Comparison of ENCODE assay signal across 11 cellular contexts in genomic region chr17:36657390-36657762, GRCh38. TPM values are rescaled to one million over a fixed set of nuclear protein-coding genes. Genes with fewer than 3 reads are reported as not detected.
DNase-seq lines count a peak whose midpoint lies in the region; ATAC-seq, FAIRE-seq and TF ChIP-seq lines count a peak whose summit lies in the region.
"Had no signal": no experiment of that assay in that cellular context is flagged by ENCODE, and none has a peak within 500 bp of the region (broad histone marks: within the 10 kb centered on the region; RNA-seq: fewer than 3 reads in every experiment).

No MANE protein-coding gene starts in this region.

- H3K4me1 Mint-ChIP-seq in endodermal cell (peaks cover 25% of the 10 kb centered on the region), natural killer cell (peaks cover 0 to 5% of the 10 kb centered on the region in 2 donors)

- H3K9me3 Mint-ChIP-seq in endodermal cell (no peaks in the 10 kb centered on the region), natural killer cell (no peaks in the 10 kb centered on the region)

- in situ Hi-C loops in HepG2 (cut with HindIII; ENCODE audit: extremely low pct_ligation_motif_present, low pct_unique_long_range_greater_than_20kb) = no loop called here

- TF ChIP-seq RAD21 in HepG2 (CRISPR knock-in tag; IDR thresholded peaks at IDR 0.05) = no peak

- intact Hi-C loops in HepG2 (cut with micrococcal nuclease; ENCODE audit: unreplicated experiment) (no loop called here), right lobe of liver (cut with DNase I) (no loop called here), natural killer cell (cut with micrococcal nuclease) (no loop called here)

- H3K36me3 ChIP-seq in HepG2 (replicated peaks in 1 of 2; ENCODE audit: control insufficient read depth in 1 of 2, insufficient read depth in 2 of 2, low read length in 2 of 2) (no peaks in the 10 kb centered on the region), right lobe of liver (no peaks in the 10 kb centered on the region), endodermal cell (ENCODE audit: control insufficient read depth, insufficient read depth, low read length) (no peaks in the 10 kb centered on the region), urinary bladder (ENCODE audit: insufficient read depth) (no peaks in the 10 kb centered on the region)

- peak overlapping the region; percentile 79 for H3K4me2 ChIP-seq in HepG2 (ENCODE audit: low read depth, low read length)

- DNase-seq in HepG2 (ENCODE audit: low spot score) (no peak), right lobe of liver (no peak), endodermal cell (no peak), natural killer cell (no peak), RCC 7860 (ENCODE audit: low spot score) (no peak)
- DNase-seq: NCI-H1436 treated with DMSO at 0.1 percent for 48 hours had no signal

- no peak for TF ChIP-seq POLR2A in HepG2 (IDR thresholded peaks at IDR 0.05; ENCODE audit: insufficient read depth in 1 of 2, low read depth in 2 of 2, low read length in 2 of 2)
- no peak for TF ChIP-seq POLR2A in right lobe of liver (IDR thresholded peaks at IDR 0.05)

- H3K4me1 ChIP-seq in HepG2 (ENCODE audit: insufficient read depth, low read length) (peaks cover 11% of the 10 kb centered on the region; the same call in 1 of the 2 replicates), right lobe of liver (no peaks in the 10 kb centered on the region), endodermal cell (ENCODE audit: control insufficient read depth, insufficient read depth, low read length) (no peaks in the 10 kb centered on the region), urinary bladder (ENCODE audit: insufficient read depth) (no peaks in the 10 kb centered on the region)

- H3K27me3 Mint-ChIP-seq in endodermal cell (ENCODE audit: insufficient read depth) (peaks cover 19% of the 10 kb centered on the region), natural killer cell (ENCODE audit: low read depth in 2 of 2) (peaks cover 35 to 42% of the 10 kb centered on the region in 2 donors)

- H3K4me3 Mint-ChIP-seq in endodermal cell = peak overlapping the region; percentile 69
- H3K4me3 Mint-ChIP-seq in natural killer cell = peak overlapping the region; percentile 72

- H3K27ac Mint-ChIP-seq in endodermal cell = peak overlapping the region; percentile 82
- no peak overlapping the region for H3K27ac Mint-ChIP-seq in natural killer cell
- H3K27ac Mint-ChIP-seq: CD4-positive, CD25-positive, alpha-beta regulatory T cell had no signal

- TF ChIP-seq CTCF in HepG2 (CRISPR knock-in tag; IDR thresholded peaks at IDR 0.05) (no peak), right lobe of liver (IDR thresholded peaks at IDR 0.05) (no peak), endodermal cell (conservative IDR thresholded peaks at IDR 0.05) (no peak), natural killer cell (IDR thresholded peaks at IDR 0.05) (no peak)

- H3K9me3 ChIP-seq in HepG2 (ENCODE audit: low read length) (no peaks in the 10 kb centered on the region), right lobe of liver (no peaks in the 10 kb centered on the region), endodermal cell (ENCODE audit: control insufficient read depth, low read length) (no peaks in the 10 kb centered on the region)

- ATAC-seq in HepG2 = peak; percentile 51
- no peak for ATAC-seq in right lobe of liver
- ATAC-seq in natural killer cell = no peak
- ATAC-seq in HG03342 (IDR thresholded peaks at IDR 0.05; ENCODE audit: unreplicated experiment) = no peak
- ATAC-seq in HG03196 (IDR thresholded peaks at IDR 0.05; ENCODE audit: unreplicated experiment) = no peak

- no peak for TF ChIP-seq EP300 in HepG2 (IDR thresholded peaks at IDR 0.05; ENCODE audit: low read depth in 2 of 2, low read length in 2 of 2)
- TF ChIP-seq EP300 in HepG2 (CRISPR knock-in tag; IDR thresholded peaks at IDR 0.05; ENCODE audit: borderline replicate concordance) = no peak

- no peak overlapping the region for H3K9ac ChIP-seq in HepG2 (ENCODE audit: insufficient read depth, low read depth, low read length)
- peak overlapping the region; percentile 12 for H3K9ac ChIP-seq in endodermal cell (ENCODE audit: extremely low read depth, low read length, poor library complexity, severe bottlenecking)

- H3K27ac ChIP-seq in HepG2 (ENCODE audit: extremely low read length, insufficient read depth, low read length) (no peak overlapping the region), right lobe of liver (no peak overlapping the region), endodermal cell (ENCODE audit: low read depth, low read length) (no peak overlapping the region), urinary bladder (ENCODE audit: low read depth) (no peak overlapping the region)

- no peak overlapping the region for H2AFZ ChIP-seq in HepG2 (ENCODE audit: low read length)

- no TSS peak for BruUV-seq in HepG2 (replicated peaks; lab: Mats Ljungman, UMichigan)

- no peaks in the 10 kb centered on the region for H3K36me3 Mint-ChIP-seq in endodermal cell (ENCODE audit: low read depth)
- H3K36me3 Mint-ChIP-seq in natural killer cell = no peaks in the 10 kb centered on the region

- H3K27me3 ChIP-seq in HepG2 (ENCODE audit: control insufficient read depth in 1 of 2, insufficient read depth in 2 of 2, low read length in 2 of 2) (peaks cover 9 to 67% of the 10 kb centered on the region in 2 experiments), right lobe of liver (peaks cover 0 to 6% of the 10 kb centered on the region in 2 donors), endodermal cell (ENCODE audit: control insufficient read depth, insufficient read depth, low read length, poor library complexity, severe bottlenecking) (no peaks in the 10 kb centered on the region)

- H3K4me3 ChIP-seq in HepG2 (replicated peaks in 1 of 3; ENCODE audit: insufficient read depth in 1 of 3, low read depth in 2 of 3, low read length in 3 of 3) (peak overlapping the region; percentile 37 to 69 (median 51); a peak in 4 of 6 replicates), right lobe of liver (peak overlapping the region in 1 of 3 donors; percentile 44), endodermal cell (ENCODE audit: low read length) (peak overlapping the region; percentile 80), urinary bladder (ENCODE audit: low read depth, low read length) (peak overlapping the region; percentile 24)

- 58% methylated on average over 24 of the region's 25 CpGs for WGBS in HepG2 (ENCODE audit: low lambda C conversion rate)
- 55% methylated on average over 21 of the region's 25 CpGs for WGBS in right lobe of liver (ENCODE audit: insufficient coverage, low coverage, low lambda C conversion rate, missing lambda C conversion rate)
- WGBS in endodermal cell (ENCODE audit: insufficient coverage in 1 of 2, insufficient read length in 1 of 2), 2 experiments = 61 to 78% methylated on average over 15 to 25 of the region's 25 CpGs
- 65% methylated on average over 25 of the region's 25 CpGs for WGBS in urinary bladder

- H3K79me2 ChIP-seq in HepG2 (ENCODE audit: insufficient read depth, low read length) = no peaks in the 10 kb centered on the region

- CTCF ChIA-PET in HepG2 (lab: Yijun Ruan, JAX; ENCODE audit: low intra/inter-chr PET ratio, low total read pairs) = no interaction called here

- H4K20me1 ChIP-seq in HepG2 (ENCODE audit: insufficient read depth, low read length) = no peaks in the 10 kb centered on the region

- FAIRE-seq in HepG2 (lab: Jason Lieb, UNC) = no peak
- FAIRE-seq in RCC 7860 (lab: Jason Lieb, UNC) = no peak
- FAIRE-seq: GM12892 had no signal

- POLR2A ChIA-PET in HepG2 (lab: Yijun Ruan, JAX) = no interaction called here

TF ChIP-seq in HepG2, 621 proteins besides CTCF, POLR2A, EP300 and RAD21 (continues in another document):
- TF ChIP-seq RFXANK (CRISPR knock-in tag; IDR thresholded peaks at IDR 0.05) = no peak
- TF ChIP-seq, protein P1, sequence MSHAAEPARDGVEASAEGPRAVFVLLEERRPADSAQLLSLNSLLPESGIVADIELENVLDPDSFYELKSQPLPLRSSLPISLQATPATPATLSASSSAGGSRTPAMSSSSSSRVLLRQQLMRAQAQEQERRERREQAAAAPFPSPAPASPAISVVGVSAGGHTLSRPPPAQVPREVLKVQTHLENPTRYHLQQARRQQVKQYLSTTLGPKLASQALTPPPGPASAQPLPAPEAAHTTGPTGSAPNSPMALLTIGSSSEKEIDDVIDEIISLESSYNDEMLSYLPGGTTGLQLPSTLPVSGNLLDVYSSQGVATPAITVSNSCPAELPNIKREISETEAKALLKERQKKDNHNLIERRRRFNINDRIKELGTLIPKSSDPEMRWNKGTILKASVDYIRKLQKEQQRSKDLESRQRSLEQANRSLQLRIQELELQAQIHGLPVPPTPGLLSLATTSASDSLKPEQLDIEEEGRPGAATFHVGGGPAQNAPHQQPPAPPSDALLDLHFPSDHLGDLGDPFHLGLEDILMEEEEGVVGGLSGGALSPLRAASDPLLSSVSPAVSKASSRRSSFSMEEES (CRISPR knock-in tag; IDR thresholded peaks at IDR 0.05) = no peak
- no peak for TF ChIP-seq ZNF619 (CRISPR knock-in tag; IDR thresholded peaks at IDR 0.05)
- TF ChIP-seq ZBTB21 (CRISPR knock-in tag; IDR thresholded peaks at IDR 0.05) = no peak

RNA-seq across cellular contexts. Expression of gene MRM1, which starts 56.0 kb away (rescaled TPM):
- total RNA-seq in HepG2 (2016; rRNA removed; fragmentation: Illumina TruSeq; extraction: Trizol) (10.7 and 11.3 TPM in 2 replicates), right lobe of liver (1 to 10 TPM; 2.5 to 8.6 (median 6.0) TPM), endodermal cell (10 to 100 TPM; 10.7 to 11.4 TPM), natural killer cell (1 to 10 TPM; 1.3 to 2.8 (median 1.7) TPM), urinary bladder (3.0 TPM)
- 1.9 and 2.1 TPM in 2 replicates for total RNA-seq in HepG2 (2016; cell fraction: cytosol; rRNA removed; fragmentation: Illumina TruSeq; extraction: Trizol; ENCODE audit: low read depth)
- 10.1 and 11.0 TPM in 2 replicates for total RNA-seq in HepG2 (2016; cell fraction: insoluble cytoplasmic fraction; rRNA removed; fragmentation: Illumina TruSeq; extraction: Trizol)
- total RNA-seq in HepG2 (2016; cell fraction: membrane; rRNA removed; fragmentation: Illumina TruSeq; extraction: Trizol) = 2.9 and 3.5 TPM in 2 replicates
- 5.8 and 7.3 TPM in 2 replicates for total RNA-seq in HepG2 (2016; cell fraction: nucleus; rRNA removed; fragmentation: Illumina TruSeq; extraction: Trizol)
- polyA plus RNA-seq in HepG2 (2011; rRNA removed) (4.1 and 4.9 TPM in 2 replicates), urinary bladder (7.9 TPM)
- 5.1 and 5.2 TPM in 2 replicates for polyA plus RNA-seq in HepG2 (2011; cell fraction: cytosol; rRNA removed)
- polyA plus RNA-seq in HepG2 (2011; cell fraction: nucleus; rRNA removed) = 8.3 and 10.1 TPM in 2 replicates
- polyA plus RNA-seq in HepG2 (2012) = 4.0 and 4.5 TPM in 2 replicates
- 1.9 and 2.1 TPM in 2 replicates for polyA plus RNA-seq in HepG2 (2016; cell fraction: cytosol; fragmentation: Illumina TruSeq; extraction: Trizol; ENCODE audit: low read depth)
- 10.5 and 11.3 TPM in 2 replicates for polyA plus RNA-seq in HepG2 (2016; cell fraction: insoluble cytoplasmic fraction; fragmentation: Illumina TruSeq; extraction: Trizol; ENCODE audit: low read depth)
- 2.6 and 3.6 TPM in 2 replicates for polyA plus RNA-seq in HepG2 (2016; cell fraction: membrane; fragmentation: Illumina TruSeq; extraction: Trizol; ENCODE audit: low read depth)
- polyA plus RNA-seq in HepG2 (2016; cell fraction: nucleus; fragmentation: Illumina TruSeq; extraction: Trizol; ENCODE audit: insufficient read depth, low read depth) = 12.6 and 12.9 TPM in 2 replicates
- 5.9 and 6.1 TPM in 2 replicates for polyA minus RNA-seq in HepG2 (2011; rRNA and poly(A)+ RNA removed; ENCODE audit: low replicate concordance)
- 2.9 and 3.3 TPM in 2 replicates for polyA minus RNA-seq in HepG2 (2011; cell fraction: cytosol; rRNA and poly(A)+ RNA removed)
- polyA minus RNA-seq in HepG2 (2011; cell fraction: nucleus; rRNA and poly(A)+ RNA removed) = 4.6 and 5.2 TPM in 2 replicates
- 2.4 TPM for polyA plus RNA-seq in endodermal cell (2013, experiment 1 of 2)
- 1.7 TPM for polyA plus RNA-seq in endodermal cell (2013, experiment 2 of 2)
